9 cellular contexts compared by ENCODE assay signal in the genomic region with DNA sequence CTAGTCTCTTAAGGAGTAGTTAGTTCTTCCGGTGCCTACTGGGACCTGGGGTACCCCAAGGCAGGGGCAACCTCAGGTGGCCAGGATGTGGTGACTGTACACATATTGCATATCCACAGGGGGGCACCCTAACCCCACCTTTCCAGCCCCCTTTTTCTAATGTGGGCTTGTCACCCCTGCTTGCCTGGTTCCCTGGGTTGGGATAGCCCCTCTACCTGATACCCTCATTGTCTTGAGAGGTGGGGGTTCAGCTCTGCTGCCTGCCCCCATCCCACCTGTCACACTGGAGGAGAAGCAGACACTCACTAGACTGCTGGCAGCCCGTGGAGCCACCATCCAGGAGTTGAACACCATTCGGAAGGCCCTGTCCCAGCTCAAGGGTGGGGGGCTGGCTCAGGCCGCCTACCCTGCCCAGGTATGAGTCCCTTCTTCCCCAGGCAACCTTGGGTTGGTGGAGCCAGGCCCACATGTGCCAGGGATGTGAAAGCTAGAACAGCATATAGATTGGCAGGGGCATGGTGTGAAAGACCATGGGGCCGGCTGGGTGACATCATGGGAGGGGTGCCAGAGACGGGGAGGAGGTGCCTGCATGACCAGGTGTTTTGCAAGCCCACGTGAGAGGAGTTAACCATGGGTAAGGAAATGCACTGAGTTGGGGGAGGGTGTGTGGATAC. TPM values are rescaled to one million over a fixed set of nuclear protein-coding genes. Genes with fewer than 3 reads are reported as not detected.
DNase-seq lines count a peak whose midpoint lies in the region; ATAC-seq, FAIRE-seq and TF ChIP-seq lines count a peak whose summit lies in the region.
"Had no signal": no experiment of that assay in that cellular context is flagged by ENCODE, and none has a peak within 500 bp of the region (broad histone marks: within the 10 kb centered on the region; RNA-seq: fewer than 3 reads in every experiment).

No MANE protein-coding gene starts in this region.

- no peaks in the 10 kb centered on the region for H3K27me3 Mint-ChIP-seq in neural crest cell (ENCODE audit: low read depth)

- in situ Hi-C loops in K562 (cut with MboI), result loop anchor here (5.0 to 10.0 kb wide), 3 partner anchors 51 to 153 kb away; a partner anchor contains a TSS

- H3K4me2 ChIP-seq in K562 (ENCODE audit: insufficient read depth, low read length), result no peak overlapping the region

- peaks cover 12 to 26% of the 10 kb centered on the region in 2 experiments; a peak in 4 of 5 replicates for H3K4me1 ChIP-seq in K562 (replicated peaks in 1 of 2; ENCODE audit: control insufficient read depth in 2 of 2, insufficient read depth in 2 of 2, low read length in 2 of 2)

- H3K27ac Mint-ChIP-seq in neural crest cell (ENCODE audit: unreplicated experiment), result peak overlapping the region; percentile 76

- BruUV-seq in K562 (replicated peaks; lab: Mats Ljungman, UMichigan), result no TSS peak

- peaks cover 18% of the 10 kb centered on the region for H3K79me2 ChIP-seq in K562 (ENCODE audit: control insufficient read depth, insufficient read depth, low read length)

- peak; percentile 51 for FAIRE-seq in K562 (lab: Jason Lieb, UNC)

- peak; percentile 80 to 87 for TF ChIP-seq RAD21 in K562 (CRISPR knock-in tag; conservative IDR thresholded peaks at IDR 0.05 in 1 of 2, IDR thresholded peaks at IDR 0.05 in 1 of 2)

- peaks cover 10% of the 10 kb centered on the region for H3K4me1 Mint-ChIP-seq in neural crest cell

- H4K20me1 ChIP-seq in K562 (replicated peaks; ENCODE audit: control insufficient read depth, insufficient read depth, low read length), result no peaks in the 10 kb centered on the region

- H3K27me3 ChIP-seq in K562 (ENCODE audit: control insufficient read depth in 2 of 2, insufficient read depth in 2 of 2, low read length in 2 of 2), result no peaks in the 10 kb centered on the region

- peak overlapping the region; percentile 76 for H3K4me3 Mint-ChIP-seq in neural crest cell

- H3K9me1 ChIP-seq in K562 (ENCODE audit: control insufficient read depth, insufficient read depth, low read length), result peaks cover 3% of the 10 kb centered on the region

- no peaks in the 10 kb centered on the region for H3K9me3 Mint-ChIP-seq in neural crest cell

- H3K4me3 ChIP-seq in K562, result no peak overlapping the region

- intact Hi-C loops in K562 (cut with micrococcal nuclease) (loop anchor here (1.0 to 5.0 kb wide), 3 partner anchors 48 to 156 kb away; a partner anchor contains a TSS), sciatic nerve (cut with DNase I) (no loop called here)

- POLR2A ChIA-PET in K562 (lab: Yijun Ruan, JAX), result interaction anchor here (1.0 kb wide), 1 partner anchor 14 kb away, joined by 4 read pairs; no protein-coding TSS in a partner anchor

- H3K36me3 ChIP-seq in K562 (ENCODE audit: control insufficient read depth, insufficient read depth, low read length), result peaks cover 4% of the 10 kb centered on the region; the same call in 2 of the 3 replicates

- WGBS in K562 (ENCODE audit: insufficient coverage, low coverage, missing lambda C conversion rate), result 60% methylated on average over 7 of the region's 7 CpGs

- TF ChIP-seq EP300 in K562 (IDR thresholded peaks at IDR 0.05; ENCODE audit: low read length), result no peak

- no peak overlapping the region for H3K27ac ChIP-seq in K562 (ENCODE audit: extremely low read depth, low read depth, low read length)
- H3K27ac ChIP-seq: C4-2B had no signal

- CTCF ChIA-PET in K562 (lab: Yijun Ruan, JAX; ENCODE audit: low intra/inter-chr PET ratio), result interaction anchor here (1.1 to 2.4 kb wide), 3 partner anchors 46 to 94 kb away, joined by 3 to 36 read pairs (median 10); no protein-coding TSS in a partner anchor

- no peaks in the 10 kb centered on the region for H3K36me3 Mint-ChIP-seq in neural crest cell (ENCODE audit: low read depth)

- no peaks in the 10 kb centered on the region for H3K9me3 ChIP-seq in K562 (replicated peaks; ENCODE audit: control insufficient read depth, insufficient read depth, low read depth, low read length)

- peak; percentile 10 to 17 for DNase-seq in NCI-H2081 (lab: John Stamatoyannopoulos, UW)
- DNase-seq in NCI-H2081 treated with DMSO at 0.1 percent for 48 hours (lab: John Stamatoyannopoulos, UW), result no peak
- DNase-seq in OCI-M1 (lab: John Stamatoyannopoulos, UW), result peak; percentile 55
- peak in 2 of 4 experiments; percentile 52 to 57 for DNase-seq in K562 (ENCODE audit: extremely low read depth in 1 of 4, low spot score in 3 of 4)
- DNase-seq in neural crest cell (ENCODE audit: low read depth, low spot score), result peak; percentile 58
- no peak for DNase-seq in glomerular visceral epithelial cell (ENCODE audit: extremely low spot score)
- no peak for DNase-seq in sciatic nerve (ENCODE audit: low spot score)

- TF ChIP-seq CTCF in K562 (IDR thresholded peaks at IDR 0.05 in 2 of 3, conservative IDR thresholded peaks at IDR 0.05 in 1 of 3; ENCODE audit: insufficient read depth in 2 of 3, low read depth in 1 of 3, low read length in 3 of 3), result peak; percentile 60 to 77 (median 77)
- peak; percentile 73 for TF ChIP-seq CTCF in neural crest cell (conservative IDR thresholded peaks at IDR 0.05)

- peak; percentile 48 for ATAC-seq in K562
- ATAC-seq in sciatic nerve, result no peak
- ATAC-seq in HG03025 (IDR thresholded peaks at IDR 0.05; ENCODE audit: low FRiP score, unreplicated experiment), result no peak

- TF ChIP-seq POLR2A in K562 (conservative IDR thresholded peaks at IDR 0.05), result no peak

- no peak overlapping the region for H2AFZ ChIP-seq in K562 (ENCODE audit: low read depth, low read length)

- no peak overlapping the region for H3K9ac ChIP-seq in K562 (ENCODE audit: insufficient read depth in 1 of 2, low read depth in 2 of 2, low read length in 2 of 2)

RNA-seq across cellular contexts. Expression of a gene that starts 4.0 kb away (rescaled TPM):
- total RNA-seq in K562 (2011; cell fraction: chromatin; rRNA removed; ENCODE audit: low replicate concordance), result 13.8 and 48.9 TPM in 2 replicates
- total RNA-seq in K562 (2011; cell fraction: nucleolus; rRNA removed), result 30.0 and 32.7 TPM in 2 replicates
- 23.2 and 27.7 TPM in 2 replicates for total RNA-seq in K562 (2011; cell fraction: nucleoplasm; rRNA removed)
- total RNA-seq in K562 (2014; rRNA removed) (5.8 and 6.4 TPM in 2 replicates), K562 (2014; rRNA removed; fragmentation: Illumina TruSeq; extraction: Trizol) (1.3 and 1.9 TPM in 2 replicates), K562 (2015; rRNA removed; fragmentation: Illumina TruSeq; extraction: Trizol) (3.4 and 4.1 TPM in 2 replicates), K562 (2021) (7.3 and 8.3 TPM in 2 replicates), neural crest cell (6.1 and 9.7 TPM in 2 replicates), sciatic nerve (16.7 TPM)
- polyA plus RNA-seq in K562 (2011; rRNA removed) (6.0 and 7.1 TPM in 2 replicates), K562 (2014; fragmentation: Illumina TruSeq; extraction: Trizol) (3.0 and 4.5 TPM in 2 replicates), K562 (2014; fragmentation: Nextera tagmentation; extraction: Ambion mirVana) (under 1 TPM; 0.18 to 0.55 TPM), K562 (2014; rRNA removed) (9.1 and 9.9 TPM in 2 replicates)
- 6.9 and 12.4 TPM in 2 replicates for polyA plus RNA-seq in K562 (2011; cell fraction: cytosol; rRNA removed)
- 35.6 and 67.1 TPM in 2 replicates for polyA plus RNA-seq in K562 (2011; cell fraction: nucleus; rRNA removed)
- polyA plus RNA-seq in K562 (2012), result 5.1 and 6.4 TPM in 2 replicates
- polyA minus RNA-seq in K562 (2011; rRNA and poly(A)+ RNA removed), result 2.5 and 3.2 TPM in 2 replicates
- 2.7 and 3.9 TPM in 2 replicates for polyA minus RNA-seq in K562 (2011; cell fraction: cytosol; rRNA and poly(A)+ RNA removed)
- polyA minus RNA-seq in K562 (2011; cell fraction: nucleus; rRNA and poly(A)+ RNA removed), result 10.9 and 12.1 TPM in 2 replicates

RNA-seq across cellular contexts. Expression of a gene that starts 13.2 kb away (rescaled TPM):
- total RNA-seq in K562 (2011; cell fraction: chromatin; rRNA removed; ENCODE audit: low replicate concordance), result 32.1 and 34.4 TPM in 2 replicates
- total RNA-seq in K562 (2011; cell fraction: nucleolus; rRNA removed), result 18.3 and 21.8 TPM in 2 replicates
- total RNA-seq in K562 (2011; cell fraction: nucleoplasm; rRNA removed), result 32.9 and 48.2 TPM in 2 replicates
- total RNA-seq in K562 (2014; rRNA removed) (22.0 and 29.6 TPM in 2 replicates), K562 (2014; rRNA removed; fragmentation: Illumina TruSeq; extraction: Trizol) (37.1 and 41.0 TPM in 2 replicates), K562 (2015; rRNA removed; fragmentation: Illumina TruSeq; extraction: Trizol) (36.1 and 39.0 TPM in 2 replicates), K562 (2021) (44.4 and 45.9 TPM in 2 replicates), neural crest cell (114 and 119 TPM in 2 replicates), sciatic nerve (71.5 TPM)
- polyA plus RNA-seq in K562 (2011; rRNA removed) (38.0 and 62.9 TPM in 2 replicates), K562 (2014; fragmentation: Illumina TruSeq; extraction: Trizol) (45.3 and 46.2 TPM in 2 replicates), K562 (2014; fragmentation: Nextera tagmentation; extraction: Ambion mirVana) (1 to 10 TPM; 6.4 to 8.0 TPM), K562 (2014; rRNA removed) (30.6 and 37.7 TPM in 2 replicates)
- polyA plus RNA-seq in K562 (2011; cell fraction: cytosol; rRNA removed), result 25.3 and 36.3 TPM in 2 replicates
- 9.0 and 10.3 TPM in 2 replicates for polyA plus RNA-seq in K562 (2011; cell fraction: nucleus; rRNA removed)
- polyA plus RNA-seq in K562 (2012), result 26.5 and 47.8 TPM in 2 replicates
- polyA minus RNA-seq in K562 (2011; rRNA and poly(A)+ RNA removed), result 59.8 and 79.3 TPM in 2 replicates
- polyA minus RNA-seq in K562 (2011; cell fraction: cytosol; rRNA and poly(A)+ RNA removed), result 28.9 and 31.4 TPM in 2 replicates
- 9.8 and 14.4 TPM in 2 replicates for polyA minus RNA-seq in K562 (2011; cell fraction: nucleus; rRNA and poly(A)+ RNA removed)

RNA-seq across cellular contexts. Expression of a gene that starts 24.5 kb away (rescaled TPM):
- 10.1 and 27.0 TPM in 2 replicates for total RNA-seq in K562 (2011; cell fraction: chromatin; rRNA removed; ENCODE audit: low replicate concordance)
- 5.8 and 8.3 TPM in 2 replicates for total RNA-seq in K562 (2011; cell fraction: nucleolus; rRNA removed)
- 4.7 and 7.0 TPM in 2 replicates for total RNA-seq in K562 (2011; cell fraction: nucleoplasm; rRNA removed)
- total RNA-seq in K562 (2014; rRNA removed) (0.41 and 0.57 TPM in 2 replicates), K562 (2014; rRNA removed; fragmentation: Illumina TruSeq; extraction: Trizol) (0.18 and 0.22 TPM in 2 replicates), K562 (2015; rRNA removed; fragmentation: Illumina TruSeq; extraction: Trizol) (0.51 and 0.57 TPM in 2 replicates), K562 (2021) (0.84 and 1.2 TPM in 2 replicates), neural crest cell (2.4 and 3.2 TPM in 2 replicates), sciatic nerve (20.1 TPM)
- polyA plus RNA-seq in K562 (2011; rRNA removed) (0.57 and 0.97 TPM in 2 replicates), K562 (2014; fragmentation: Illumina TruSeq; extraction: Trizol) (0.42 and 0.68 TPM in 2 replicates), K562 (2014; fragmentation: Nextera tagmentation; extraction: Ambion mirVana) (under 1 TPM; 0.04 TPM), K562 (2014; rRNA removed) (0.40 and 0.50 TPM in 2 replicates)
- polyA plus RNA-seq in K562 (2011; cell fraction: cytosol; rRNA removed), result 0.21 and 0.55 TPM in 2 replicates
- 5.4 and 8.1 TPM in 2 replicates for polyA plus RNA-seq in K562 (2011; cell fraction: nucleus; rRNA removed)
- polyA plus RNA-seq in K562 (2012), result 0.47 and 4.0 TPM in 2 replicates
- polyA minus RNA-seq in K562 (2011; rRNA and poly(A)+ RNA removed), result 0.98 and 1.8 TPM in 2 replicates
- polyA minus RNA-seq in K562 (2011; cell fraction: cytosol; rRNA and poly(A)+ RNA removed), result 0.46 and 0.48 TPM in 2 replicates
- 2.2 and 5.3 TPM in 2 replicates for polyA minus RNA-seq in K562 (2011; cell fraction: nucleus; rRNA and poly(A)+ RNA removed)

RNA-seq across cellular contexts. Expression of a gene that starts 46.1 kb away (rescaled TPM):
- total RNA-seq in K562 (2011; cell fraction: chromatin; rRNA removed; ENCODE audit: low replicate concordance), result 11.6 and 26.7 TPM in 2 replicates
- total RNA-seq in K562 (2011; cell fraction: nucleolus; rRNA removed), result 12.4 and 21.7 TPM in 2 replicates
- total RNA-seq in K562 (2011; cell fraction: nucleoplasm; rRNA removed), result 15.0 and 16.4 TPM in 2 replicates
- total RNA-seq in K562 (2014; rRNA removed), result 4.4 and 4.5 TPM in 2 replicates
- total RNA-seq in K562 (2014; rRNA removed; fragmentation: Illumina TruSeq; extraction: Trizol), result 3.3 TPM in 2 replicates
- total RNA-seq in K562 (2015; rRNA removed; fragmentation: Illumina TruSeq; extraction: Trizol), result 2.0 and 2.8 TPM in 2 replicates
- total RNA-seq in K562 (2021), result 5.0 and 7.0 TPM in 2 replicates
- 9.2 and 9.9 TPM in 2 replicates for polyA plus RNA-seq in K562 (2011; rRNA removed)
- polyA plus RNA-seq in K562 (2011; cell fraction: cytosol; rRNA removed), result 9.0 and 11.2 TPM in 2 replicates
- 37.5 and 44.1 TPM in 2 replicates for polyA plus RNA-seq in K562 (2011; cell fraction: nucleus; rRNA removed)
- polyA plus RNA-seq in K562 (2012), result 5.9 and 21.1 TPM in 2 replicates
- polyA plus RNA-seq in K562 (2014; fragmentation: Illumina TruSeq; extraction: Trizol), result 6.5 and 6.6 TPM in 2 replicates
- polyA plus RNA-seq in K562 (2014; fragmentation: Nextera tagmentation; extraction: Ambion mirVana), result 1 to 10 TPM; 1.4 to 1.5 TPM
- polyA plus RNA-seq in K562 (2014; rRNA removed), result 4.6 and 6.9 TPM in 2 replicates
- polyA minus RNA-seq in K562 (2011; rRNA and poly(A)+ RNA removed), result 4.8 and 5.7 TPM in 2 replicates
- 2.2 and 2.7 TPM in 2 replicates for polyA minus RNA-seq in K562 (2011; cell fraction: cytosol; rRNA and poly(A)+ RNA removed)
- polyA minus RNA-seq in K562 (2011; cell fraction: nucleus; rRNA and poly(A)+ RNA removed), result 6.2 and 7.9 TPM in 2 replicates
- 4.3 and 4.4 TPM in 2 replicates for total RNA-seq in neural crest cell
- 36.9 TPM for total RNA-seq in sciatic nerve

RNA-seq across cellular contexts. Expression of a gene that starts 52.7 kb away (rescaled TPM):
- 4.4 and 12.4 TPM in 2 replicates for total RNA-seq in K562 (2011; cell fraction: chromatin; rRNA removed; ENCODE audit: low replicate concordance)
- total RNA-seq in K562 (2011; cell fraction: nucleolus; rRNA removed), result 15.1 and 18.7 TPM in 2 replicates
- total RNA-seq in K562 (2011; cell fraction: nucleoplasm; rRNA removed), result 6.9 and 10.0 TPM in 2 replicates
- 49.1 and 56.9 TPM in 2 replicates for total RNA-seq in K562 (2014; rRNA removed)
- total RNA-seq in K562 (2014; rRNA removed; fragmentation: Illumina TruSeq; extraction: Trizol), result 9.6 and 11.4 TPM in 2 replicates
- total RNA-seq in K562 (2015; rRNA removed; fragmentation: Illumina TruSeq; extraction: Trizol), result 26.8 and 27.0 TPM in 2 replicates
- total RNA-seq in K562 (2021), result 49.1 and 53.6 TPM in 2 replicates
- polyA plus RNA-seq in K562 (2011; rRNA removed), result 35.7 and 47.1 TPM in 2 replicates
- polyA plus RNA-seq in K562 (2011; cell fraction: cytosol; rRNA removed), result 68.9 and 112 TPM in 2 replicates
- 30.0 and 32.4 TPM in 2 replicates for polyA plus RNA-seq in K562 (2011; cell fraction: nucleus; rRNA removed)
- 38.0 and 90.9 TPM in 2 replicates for polyA plus RNA-seq in K562 (2012)
- polyA plus RNA-seq in K562 (2014; fragmentation: Illumina TruSeq; extraction: Trizol), result 29.7 and 43.9 TPM in 2 replicates
- polyA plus RNA-seq in K562 (2014; fragmentation: Nextera tagmentation; extraction: Ambion mirVana), result 1 to 10 TPM in 1 of 2 experiments, under 1 TPM in 1; 0.11 to 1.7 TPM
- 59.4 and 61.9 TPM in 2 replicates for polyA plus RNA-seq in K562 (2014; rRNA removed)
- polyA minus RNA-seq in K562 (2011; rRNA and poly(A)+ RNA removed), result 21.1 and 22.8 TPM in 2 replicates
- 37.2 and 37.3 TPM in 2 replicates for polyA minus RNA-seq in K562 (2011; cell fraction: cytosol; rRNA and poly(A)+ RNA removed)
- 6.6 and 9.1 TPM in 2 replicates for polyA minus RNA-seq in K562 (2011; cell fraction: nucleus; rRNA and poly(A)+ RNA removed)
- 30.7 and 31.7 TPM in 2 replicates for total RNA-seq in neural crest cell
- 39.8 TPM for total RNA-seq in sciatic nerve

Comparison
In these comparisons a context has a peak if more than half of its experiments do, and no peak if none do; other contexts are left out.
1. DNase-seq: peak in NCI-H2081 (2 of 2), OCI-M1 (single experiment) and neural crest cell (single experiment); none in NCI-H2081 treated with DMSO at 0.1 percent for 48 hours (single experiment), glomerular visceral epithelial cell (single experiment) and sciatic nerve (single experiment).